ENCODE assay signal across 8 cellular contexts in the genomic region with DNA sequence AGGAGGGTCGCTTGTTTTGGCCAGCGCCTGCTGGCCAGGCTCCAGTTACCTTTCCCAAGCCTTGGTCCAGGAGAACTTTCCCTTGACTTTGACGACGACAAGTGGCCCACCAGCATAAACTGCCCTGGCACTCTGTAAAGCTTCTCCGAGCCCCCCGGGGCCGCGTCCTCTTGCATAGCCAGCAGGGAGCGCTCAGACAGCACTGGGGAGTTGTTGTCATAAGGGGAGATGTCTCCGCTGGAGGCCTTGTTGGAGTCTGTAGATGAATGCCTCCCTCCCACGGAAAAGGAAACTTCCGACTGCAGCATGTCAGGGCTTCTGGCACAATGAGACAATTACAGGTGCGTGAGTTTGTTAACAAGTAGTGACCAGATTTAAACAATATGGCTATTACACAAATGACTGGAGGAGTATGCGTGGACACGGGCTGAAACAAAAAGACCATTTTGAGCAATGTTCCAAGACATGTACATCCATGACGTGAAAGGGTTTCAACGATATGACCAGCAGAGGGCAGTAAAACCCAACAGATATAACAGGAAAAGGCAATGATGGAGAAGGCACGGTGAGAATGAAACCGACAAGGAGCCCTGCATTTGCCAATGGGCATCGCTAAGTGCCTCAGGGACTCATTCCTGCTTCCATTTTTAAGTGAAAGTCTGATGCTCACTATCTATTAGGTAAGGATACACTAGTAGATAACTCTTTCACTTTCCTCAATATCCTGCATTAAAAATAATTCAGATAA. TPM values are rescaled to one million over a fixed set of nuclear protein-coding genes. Genes with fewer than 3 reads are reported as not detected.
DNase-seq lines count a peak whose midpoint lies in the region; ATAC-seq and TF ChIP-seq lines count a peak whose summit lies in the region.

No MANE protein-coding gene starts in this region.

- H3K9me3 ChIP-seq in CD8-positive, alpha-beta T cell (ENCODE audit: low read length), result no peaks in the 10 kb centered on the region
- H3K9me3 ChIP-seq in thyroid gland, result no peaks in the 10 kb centered on the region

- H3K4me3 Mint-ChIP-seq in CD8-positive, alpha-beta T cell, result peak overlapping the region; percentile 49
- H3K4me3 Mint-ChIP-seq in activated CD4-positive, alpha-beta memory T cell treated with anti-CD3 and anti-CD28 coated beads, Interleukin-2, amount 10 ng/mL, durations not matched to agents 7 days and 5 days, result no peak overlapping the region

- CTCF ChIA-PET in CD8-positive, alpha-beta T cell (lab: Charles Lee), result interaction anchor here (1.5 to 1.6 kb wide), 2 partner anchors 9 to 954 kb away, joined by 3 to 5 read pairs; no protein-coding TSS in a partner anchor
- CTCF ChIA-PET in activated CD4-positive, alpha-beta memory T cell treated with anti-CD3 and anti-CD28 coated beads, Interleukin-2, amount 10 ng/mL, durations not matched to agents 7 days and 5 days (lab: Charles Lee), result no interaction called here

- no peaks in the 10 kb centered on the region for H3K36me3 ChIP-seq in CD8-positive, alpha-beta T cell (ENCODE audit: insufficient read depth, low read length)
- H3K36me3 ChIP-seq in thyroid gland, result no peaks in the 10 kb centered on the region

- no peak overlapping the region for H3K27ac Mint-ChIP-seq in CD8-positive, alpha-beta T cell
- H3K27ac Mint-ChIP-seq in activated CD4-positive, alpha-beta memory T cell treated with anti-CD3 and anti-CD28 coated beads, Interleukin-2, amount 10 ng/mL, durations not matched to agents 7 days and 5 days, result no peak overlapping the region

- H3K4me1 ChIP-seq in CD8-positive, alpha-beta T cell (ENCODE audit: insufficient read depth, low read length), result no peaks in the 10 kb centered on the region
- no peaks in the 10 kb centered on the region for H3K4me1 ChIP-seq in thyroid gland

- no peaks in the 10 kb centered on the region for H3K36me3 Mint-ChIP-seq in CD8-positive, alpha-beta T cell
- H3K36me3 Mint-ChIP-seq in activated CD4-positive, alpha-beta memory T cell treated with anti-CD3 and anti-CD28 coated beads, Interleukin-2, amount 10 ng/mL, durations not matched to agents 7 days and 5 days (ENCODE audit: low read depth), result no peaks in the 10 kb centered on the region

- H3K4me3 ChIP-seq in CD8-positive, alpha-beta T cell (ENCODE audit: low read depth, low read length), result no peak overlapping the region
- H3K4me3 ChIP-seq in thyroid gland (replicated peaks in 1 of 3), result no peak overlapping the region

- H3K9me3 Mint-ChIP-seq in CD8-positive, alpha-beta T cell, result no peaks in the 10 kb centered on the region
- no peaks in the 10 kb centered on the region for H3K9me3 Mint-ChIP-seq in activated CD4-positive, alpha-beta memory T cell treated with anti-CD3 and anti-CD28 coated beads, Interleukin-2, amount 10 ng/mL, durations not matched to agents 7 days and 5 days

- DNase-seq in CD8-positive, alpha-beta T cell, result peak; percentile 3 to 58 (median 23)
- peak; percentile 67 for DNase-seq in NCI-H510A treated with DMSO at 0.1 percent for 48 hours (lab: John Stamatoyannopoulos, UW)
- DNase-seq in activated CD4-positive, alpha-beta memory T cell treated with anti-CD3 and anti-CD28 coated beads, Interleukin-2, amount 10 ng/mL, durations not matched to agents 7 days and 5 days, result peak; percentile 41
- peak; percentile 54 for DNase-seq in epidermal melanocyte (ENCODE audit: insufficient read length, low spot score)
- peak; percentile 75 for DNase-seq in myocyte (ENCODE audit: low read depth)
- DNase-seq in thyroid gland, result peak; percentile 49 to 50

- H3K27ac ChIP-seq in CD8-positive, alpha-beta T cell (ENCODE audit: low read depth, low read length), result no peak overlapping the region
- H3K27ac ChIP-seq in thyroid gland, result no peak overlapping the region

- H3K27me3 ChIP-seq in CD8-positive, alpha-beta T cell (ENCODE audit: insufficient read depth, low read length), result no peaks in the 10 kb centered on the region
- H3K27me3 ChIP-seq in thyroid gland, result no peaks in the 10 kb centered on the region

- peaks cover 6% of the 10 kb centered on the region for H3K27me3 Mint-ChIP-seq in CD8-positive, alpha-beta T cell (ENCODE audit: low read depth)
- peaks cover 4% of the 10 kb centered on the region for H3K27me3 Mint-ChIP-seq in activated CD4-positive, alpha-beta memory T cell treated with anti-CD3 and anti-CD28 coated beads, Interleukin-2, amount 10 ng/mL, durations not matched to agents 7 days and 5 days

- TF ChIP-seq POLR2A in thyroid gland (IDR thresholded peaks at IDR 0.05), result no peak

- peak; percentile 51 for ATAC-seq in CD8-positive, alpha-beta T cell
- peak; percentile 83 for ATAC-seq in GM19035 (IDR thresholded peaks at IDR 0.05; ENCODE audit: unreplicated experiment)
- ATAC-seq in HG03442 (IDR thresholded peaks at IDR 0.05; ENCODE audit: unreplicated experiment), result peak; percentile 75

- 25 to 44% methylated on average over 9 to 19 of the region's 20 CpGs for WGBS in thyroid gland, 2 donors

- intact Hi-C loops in CD8-positive, alpha-beta T cell (cut with DNase I, micrococcal nuclease), result loop anchor here in 1 of 2 experiments (5.0 to 10.0 kb wide), 3 partner anchors 391 to 1628 kb away; no protein-coding TSS in a partner anchor
- intact Hi-C loops in thyroid gland (cut with DNase I), result loop anchor here (10.0 kb wide), 1 partner anchor 621 kb away; no protein-coding TSS in a partner anchor

- POLR2A ChIA-PET in CD8-positive, alpha-beta T cell (lab: Charles Lee), result no interaction called here
- POLR2A ChIA-PET in activated CD4-positive, alpha-beta memory T cell treated with anti-CD3 and anti-CD28 coated beads, Interleukin-2, amount 10 ng/mL, durations not matched to agents 7 days and 5 days (lab: Charles Lee), result no interaction called here

- TF ChIP-seq CTCF in CD8-positive, alpha-beta T cell (IDR thresholded peaks at IDR 0.05), result peak; percentile 53
- peak; percentile 13 to 66 (median 51) for TF ChIP-seq CTCF in thyroid gland (IDR thresholded peaks at IDR 0.05)

- peaks cover 3% of the 10 kb centered on the region for H3K4me1 Mint-ChIP-seq in CD8-positive, alpha-beta T cell (ENCODE audit: low read depth)
- peaks cover 2% of the 10 kb centered on the region for H3K4me1 Mint-ChIP-seq in activated CD4-positive, alpha-beta memory T cell treated with anti-CD3 and anti-CD28 coated beads, Interleukin-2, amount 10 ng/mL, durations not matched to agents 7 days and 5 days

RNA-seq across cellular contexts. Expression of gene HCCS, which starts 33.0 kb away (rescaled TPM):
- total RNA-seq in CD8-positive, alpha-beta T cell, result 1 to 10 TPM; 8.3 to 9.1 TPM
- 10 to 100 TPM; 18.7 to 20.8 TPM for total RNA-seq in activated CD4-positive, alpha-beta memory T cell treated with anti-CD3 and anti-CD28 coated beads, Interleukin-2, amount 10 ng/mL, durations not matched to agents 7 days and 5 days
- total RNA-seq in myocyte, result 23.1 and 25.7 TPM in 2 replicates
- polyA plus RNA-seq in myocyte (2012), result 39.4 TPM
- total RNA-seq in thyroid gland, result 10 to 100 TPM in 2 of 4 donors, 1 to 10 TPM in 2; 5.8 to 12.5 (median 9.8) TPM

Comparison
In these comparisons a context has a peak if more than half of its experiments do, and no peak if none do; other contexts are left out.
1. DNase-seq: peak in every context shown above with its lines; median percentile 75 in myocyte; 67 in NCI-H510A treated with DMSO at 0.1 percent for 48 hours; 54 in epidermal melanocyte; 50 in thyroid gland; 41 in activated CD4-positive, alpha-beta memory T cell treated with anti-CD3 and anti-CD28 coated beads, Interleukin-2, amount 10 ng/mL, durations not matched to agents 7 days and 5 days; 23 in CD8-positive, alpha-beta T cell.